9 cellular contexts compared by ENCODE assay signal in genomic region chr16:81707411-81708321, GRCh38.
DNase-seq lines count a peak whose midpoint lies in the region; ATAC-seq and TF ChIP-seq lines count a peak whose summit lies in the region.
"Had no signal": no experiment of that assay in that cellular context is flagged by ENCODE, and none has a peak within 500 bp of the region (broad histone marks: within the 10 kb centered on the region; RNA-seq: fewer than 3 reads in every experiment).

No MANE protein-coding gene starts in this region.

- CTCF ChIA-PET in activated CD4-positive, alpha-beta memory T cell treated with anti-CD3 and anti-CD28 coated beads for 36 hours (lab: Charles Lee) = interaction anchor here (1.4 kb wide), 1 partner anchor 85 kb away, joined by 3 read pairs; no protein-coding TSS in a partner anchor

- H3K4me3 Mint-ChIP-seq in activated CD4-positive, alpha-beta memory T cell treated with anti-CD3 and anti-CD28 coated beads for 36 hours = no peak overlapping the region

- intact Hi-C loops in activated CD4-positive, alpha-beta memory T cell treated with anti-CD3 and anti-CD28 coated beads for 36 hours (cut with micrococcal nuclease) = no loop called here
- intact Hi-C loops in stomach (cut with DNase I; ENCODE audit: low total_unique reads) = no loop called here

- DNase-seq in NCI-H345 (lab: John Stamatoyannopoulos, UW) (peak; percentile 18), NCI-H345 treated with DMSO at 0.1 percent for 48 hours (lab: John Stamatoyannopoulos, UW; ENCODE audit: unreplicated experiment) (no peak), islet precursor cell (peak; percentile 82), stomach (peak; percentile 70), medulla oblongata (ENCODE audit: extremely low spot score) (no peak)
- DNase-seq in activated CD4-positive, alpha-beta memory T cell treated with anti-CD3 and anti-CD28 coated beads for 36 hours = no peak
- DNase-seq in activated CD8-positive, alpha-beta memory T cell treated with anti-CD3 and anti-CD28 coated beads, Interleukin-2, amount 50 U/mL, for 4 hours = no peak
- DNase-seq: NCI-H82 had no signal

- H3K36me3 ChIP-seq in stomach = peaks cover 32 to 84% (median 78%) of the 10 kb centered on the region in 4 donors

- H3K9me3 ChIP-seq in stomach = no peaks in the 10 kb centered on the region

- POLR2A ChIA-PET in activated CD4-positive, alpha-beta memory T cell treated with anti-CD3 and anti-CD28 coated beads for 36 hours (lab: Charles Lee) = no interaction called here

- no peaks in the 10 kb centered on the region for H3K27me3 Mint-ChIP-seq in activated CD4-positive, alpha-beta memory T cell treated with anti-CD3 and anti-CD28 coated beads for 36 hours

- H3K36me3 Mint-ChIP-seq in activated CD4-positive, alpha-beta memory T cell treated with anti-CD3 and anti-CD28 coated beads for 36 hours = peaks cover 16% of the 10 kb centered on the region

- H3K27ac Mint-ChIP-seq in activated CD4-positive, alpha-beta memory T cell treated with anti-CD3 and anti-CD28 coated beads for 36 hours = peak overlapping the region; percentile 2

- H3K9me3 Mint-ChIP-seq in activated CD4-positive, alpha-beta memory T cell treated with anti-CD3 and anti-CD28 coated beads for 36 hours = no peaks in the 10 kb centered on the region

- TF ChIP-seq POLR2A in stomach (IDR thresholded peaks at IDR 0.05) = no peak

- no peaks in the 10 kb centered on the region for H3K27me3 ChIP-seq in stomach

- 40 to 59% (median 50%) methylated on average over 25 to 30 of the region's 30 CpGs for WGBS in stomach, 5 donors

- H3K4me3 ChIP-seq in stomach = no peak overlapping the region

- TF ChIP-seq EP300 in stomach (IDR thresholded peaks at IDR 0.05) = no peak

- no peak for TF ChIP-seq CTCF in stomach (IDR thresholded peaks at IDR 0.05)

- peaks cover 20 to 62% (median 27%) of the 10 kb centered on the region in 4 donors for H3K4me1 ChIP-seq in stomach

- H3K27ac ChIP-seq in stomach = peak overlapping the region; percentile 32 to 85 (median 70)

- peaks cover 2% of the 10 kb centered on the region for H3K4me1 Mint-ChIP-seq in activated CD4-positive, alpha-beta memory T cell treated with anti-CD3 and anti-CD28 coated beads for 36 hours (ENCODE audit: low read depth)

- no peak for ATAC-seq in HG03135 (IDR thresholded peaks at IDR 0.05; ENCODE audit: unreplicated experiment)

Comparison
In these comparisons a context has a peak if more than half of its experiments do, and no peak if none do; other contexts are left out.
1. DNase-seq: peak in NCI-H345 (single experiment), islet precursor cell (single experiment) and stomach (single experiment); none in NCI-H345 treated with DMSO at 0.1 percent for 48 hours (single experiment), activated CD4-positive, alpha-beta memory T cell treated with anti-CD3 and anti-CD28 coated beads for 36 hours (single experiment), medulla oblongata (single experiment) and activated CD8-positive, alpha-beta memory T cell treated with anti-CD3 and anti-CD28 coated beads, Interleukin-2, amount 50 U/mL, for 4 hours (single experiment).